11 cellular contexts compared by ENCODE assay signal in the genomic region with DNA sequence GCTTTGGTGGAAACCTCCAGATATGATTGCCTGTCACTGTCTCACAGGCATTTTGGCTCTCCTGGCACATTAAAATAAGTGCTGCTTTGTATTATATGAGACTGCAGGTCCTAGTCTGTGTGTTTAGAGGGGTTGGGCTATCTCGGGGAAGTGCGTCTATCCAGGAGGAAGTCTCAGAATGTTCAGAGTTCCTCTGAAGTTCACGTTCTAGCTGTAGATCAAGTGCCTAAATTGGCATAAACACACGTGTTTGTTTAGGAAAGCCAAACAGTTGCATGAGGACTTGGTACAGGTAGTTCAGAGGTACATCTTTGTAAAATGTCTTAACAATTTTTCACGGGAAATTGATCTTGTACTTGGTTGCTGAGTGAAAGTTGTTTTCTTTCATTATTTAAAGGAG.
"Had no signal": no experiment of that assay in that cellular context is flagged by ENCODE, and none has a peak within 500 bp of the region (broad histone marks: within the 10 kb centered on the region; RNA-seq: fewer than 3 reads in every experiment).

No MANE protein-coding gene starts in this region.

- H3K4me3 ChIP-seq: esophagus squamous epithelium, left ventricle myocardium inferior, neural progenitor cell, upper lobe of left lung had no signal

- H3K27ac Mint-ChIP-seq: neural progenitor cell had no signal

- H3K9ac ChIP-seq: neural progenitor cell had no signal

- H3K4me3 Mint-ChIP-seq: neural progenitor cell had no signal

- H3K27ac ChIP-seq: esophagus squamous epithelium, left ventricle myocardium inferior, neural progenitor cell, upper lobe of left lung had no signal

- H3K27me3 ChIP-seq: esophagus squamous epithelium, neural progenitor cell, upper lobe of left lung had no signal

- H3K4me1 ChIP-seq: neural progenitor cell, upper lobe of left lung had no signal

- H3K36me3 ChIP-seq: neural progenitor cell had no signal

- DNase-seq: activated CD4-positive, alpha-beta T cell treated with anti-CD3 and anti-CD28 coated beads for 1 hour; activated naive CD4-positive, alpha-beta T cell treated with anti-CD3 and anti-CD28 coated beads, Interleukin-2, amount 50 U/mL, for 16 hours; anterior cingulate cortex; esophagus squamous epithelium; foreskin fibroblast; left ventricle myocardium inferior; mesenchymal stem cell; RPMI8226; small intestine had no signal

- H3K9me3 ChIP-seq: esophagus squamous epithelium, left ventricle myocardium inferior, upper lobe of left lung had no signal
